In the genomic region with DNA sequence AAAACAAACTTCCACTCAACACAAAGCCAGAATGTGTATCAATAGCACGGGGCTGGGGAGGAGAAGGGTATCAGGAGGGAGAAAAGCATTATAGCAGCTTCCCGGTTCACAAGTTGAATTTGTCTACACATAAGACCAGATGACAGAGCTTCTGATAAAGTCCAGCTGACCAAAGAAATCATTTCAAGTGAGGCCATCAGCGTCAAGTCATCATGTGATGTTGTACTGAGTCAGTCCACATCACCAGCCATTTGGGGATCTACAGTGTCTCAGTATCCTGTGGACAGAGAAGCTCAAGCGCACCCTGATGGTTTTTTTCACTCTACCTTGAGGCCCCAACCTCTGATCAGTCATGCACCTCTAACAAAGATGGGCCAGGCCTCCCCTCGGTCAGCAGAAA, we compare ENCODE assay signal across 23 cellular contexts. TPM values are rescaled to one million over a fixed set of nuclear protein-coding genes. Genes with fewer than 3 reads are reported as not detected.
DNase-seq lines count a peak whose midpoint lies in the region; ATAC-seq and TF ChIP-seq lines count a peak whose summit lies in the region.
"Had no signal": no experiment of that assay in that cellular context is flagged by ENCODE, and none has a peak within 500 bp of the region (broad histone marks: within the 10 kb centered on the region; RNA-seq: fewer than 3 reads in every experiment).

No MANE protein-coding gene starts in this region.

- peak overlapping the region; percentile 53; the same call in 1 of the 2 replicates for H3K4me2 ChIP-seq in KMS-11
- H3K4me2 ChIP-seq in osteoblast (ENCODE audit: insufficient read depth, low read length): no peak overlapping the region

- H4K20me1 ChIP-seq in KMS-11 (ENCODE audit: insufficient read depth) (no peaks in the 10 kb centered on the region), osteoblast (ENCODE audit: insufficient read depth, low read length) (no peaks in the 10 kb centered on the region)

- no peaks in the 10 kb centered on the region for H3K9me3 ChIP-seq in osteoblast (ENCODE audit: low read depth, low read length)
- H3K9me3 ChIP-seq in T-helper 17 cell (ENCODE audit: control insufficient read depth, low read length, poor library complexity, severe bottlenecking): no peaks in the 10 kb centered on the region
- no peaks in the 10 kb centered on the region for H3K9me3 ChIP-seq in SJCRH30 (replicated peaks)
- H3K9me3 ChIP-seq: body of pancreas, MG63, mucosa of descending colon, vagina had no signal

- no peak overlapping the region for H3K27ac Mint-ChIP-seq in T-helper 17 cell
- H3K27ac Mint-ChIP-seq: activated naive CD8-positive, alpha-beta T cell treated with anti-CD3 and anti-CD28 coated beads, Interleukin-2, amount 10 ng/mL, durations not matched to agents 7 days and 5 days; B cell; GM23338 had no signal

- no peak overlapping the region for H2AFZ ChIP-seq in KMS-11 (ENCODE audit: low read depth)
- H2AFZ ChIP-seq in osteoblast (ENCODE audit: low read length): peak overlapping the region; percentile 35

- H3K36me3 ChIP-seq in KMS-11 (ENCODE audit: insufficient read depth): no peaks in the 10 kb centered on the region
- H3K36me3 ChIP-seq in osteoblast (ENCODE audit: insufficient read depth, low read length): no peaks in the 10 kb centered on the region
- no peaks in the 10 kb centered on the region for H3K36me3 ChIP-seq in SJCRH30
- H3K36me3 ChIP-seq: MG63, vagina had no signal

- peaks cover 26% of the 10 kb centered on the region for H3K4me1 ChIP-seq in KMS-11 (ENCODE audit: low read depth, poor library complexity, severe bottlenecking)
- peaks cover 12% of the 10 kb centered on the region for H3K4me1 ChIP-seq in osteoblast (ENCODE audit: insufficient read depth, low read length)
- no peaks in the 10 kb centered on the region for H3K4me1 ChIP-seq in SJCRH30
- H3K4me1 ChIP-seq: body of pancreas had no signal

- no peak for ATAC-seq in T-helper 17 cell
- ATAC-seq: body of pancreas, foreskin keratinocyte, left lobe of liver, mucosa of descending colon had no signal

- H3K4me1 Mint-ChIP-seq in T-helper 17 cell: peaks cover 4% of the 10 kb centered on the region

- H3K79me2 ChIP-seq in KMS-11 (ENCODE audit: insufficient read depth, low read depth): no peaks in the 10 kb centered on the region
- H3K79me2 ChIP-seq in osteoblast (ENCODE audit: insufficient read depth, low read length): no peaks in the 10 kb centered on the region

- H3K27ac ChIP-seq in KMS-11 (no peak overlapping the region; the same call in 1 of the 2 replicates), osteoblast (ENCODE audit: low read depth, low read length) (no peak overlapping the region), SJCRH30 (no peak overlapping the region)
- H3K27ac ChIP-seq: body of pancreas, foreskin keratinocyte, vagina had no signal

- H3K4me3 ChIP-seq in KMS-11 (IDR thresholded peaks at IDR 0.05; ENCODE audit: insufficient read depth, low read depth, low read length) (no peak overlapping the region), cardiac fibroblast (replicated peaks in 1 of 2; ENCODE audit: low read depth in 2 of 2, low read length in 2 of 2) (no peak overlapping the region), osteoblast (ENCODE audit: insufficient read depth, low read length) (no peak overlapping the region), SJCRH30 (no peak overlapping the region)
- H3K4me3 ChIP-seq: body of pancreas, GM23338, MG63, mucosa of descending colon, vagina had no signal

- H3K9ac ChIP-seq in KMS-11: no peak overlapping the region

- no peaks in the 10 kb centered on the region for H3K27me3 Mint-ChIP-seq in T-helper 17 cell
- H3K27me3 Mint-ChIP-seq: activated naive CD8-positive, alpha-beta T cell treated with anti-CD3 and anti-CD28 coated beads, Interleukin-2, amount 10 ng/mL, durations not matched to agents 7 days and 5 days; B cell had no signal

- H3K4me3 Mint-ChIP-seq in T-helper 17 cell: no peak overlapping the region
- H3K4me3 Mint-ChIP-seq: activated naive CD8-positive, alpha-beta T cell treated with anti-CD3 and anti-CD28 coated beads, Interleukin-2, amount 10 ng/mL, durations not matched to agents 7 days and 5 days; B cell; GM23338 had no signal

- no peaks in the 10 kb centered on the region for H3K27me3 ChIP-seq in KMS-11 (ENCODE audit: insufficient read depth, low read depth)
- no peaks in the 10 kb centered on the region for H3K27me3 ChIP-seq in osteoblast (ENCODE audit: insufficient read depth, low read length)
- H3K27me3 ChIP-seq in SJCRH30: no peaks in the 10 kb centered on the region
- H3K27me3 ChIP-seq: body of pancreas, foreskin keratinocyte, MG63, vagina had no signal

- TF ChIP-seq CTCF in KMS-11 (conservative IDR thresholded peaks at IDR 0.05; ENCODE audit: low read depth, low read length): no peak
- TF ChIP-seq CTCF in cardiac fibroblast (IDR thresholded peaks at IDR 0.05; ENCODE audit: low read depth, low read length): no peak
- TF ChIP-seq CTCF in osteoblast (IDR thresholded peaks at IDR 0.05; ENCODE audit: extremely low read depth, low read depth, low read length): no peak

- peaks cover 2% of the 10 kb centered on the region for H3K36me3 Mint-ChIP-seq in T-helper 17 cell (ENCODE audit: low read depth)
- H3K36me3 Mint-ChIP-seq: activated naive CD8-positive, alpha-beta T cell treated with anti-CD3 and anti-CD28 coated beads, Interleukin-2, amount 10 ng/mL, durations not matched to agents 7 days and 5 days had no signal

- DNase-seq in EH (ENCODE audit: low read depth): peak; percentile 23
- DNase-seq in cardiac fibroblast (ENCODE audit: low read depth in 2 of 2): peak; percentile 33 to 38
- DNase-seq in osteoblast (ENCODE audit: insufficient read length, low spot score, missing footprints): no peak
- DNase-seq in T-helper 17 cell: no peak
- no peak for DNase-seq in NCI-H1105 treated with DMSO at 0.1 percent for 48 hours (lab: John Stamatoyannopoulos, UW)
- no peak for DNase-seq in SJCRH30
- DNase-seq: activated CD4-positive, alpha-beta T cell treated with anti-CD3 and anti-CD28 coated beads, Interleukin-2, amount 50 U/mL, for 48 hours; activated CD4-positive, CD25-positive, alpha-beta regulatory T cell; activated naive CD8-positive, alpha-beta T cell treated with anti-CD3 and anti-CD28 coated beads, Interleukin-2, amount 10 ng/mL, durations not matched to agents 7 days and 5 days; body of pancreas; cortex of kidney; foreskin keratinocyte; MG63; mucosa of descending colon; NCI-H2171; NCI-H524 treated with DMSO at 0.1 percent for 48 hours; posterior cingulate gyrus; T-helper 9 cell had no signal

RNA-seq across cellular contexts. Expression of gene SETD4, which starts 33.0 kb away (rescaled TPM):
- total RNA-seq in osteoblast (15.9 and 18.6 TPM in 2 replicates), T-helper 17 cell (10 to 100 TPM; 16.5 to 19.1 TPM)
- total RNA-seq in SJCRH30 (2014; rRNA removed; shearing (Covaris generic)): 15.9 TPM in 2 replicates

RNA-seq across cellular contexts. Expression of gene CBR1, which starts 42.5 kb away (rescaled TPM):
- total RNA-seq in osteoblast (69.0 and 73.5 TPM in 2 replicates), T-helper 17 cell (1 to 10 TPM; 4.2 to 6.3 TPM)
- not detected in 2 replicates for total RNA-seq in SJCRH30 (2014; rRNA removed; shearing (Covaris generic))

Comparison
In these comparisons a context has a peak if more than half of its experiments do, and no peak if none do; other contexts are left out.
1. DNase-seq: peak in EH (single experiment) and cardiac fibroblast (2 of 2); none in osteoblast (single experiment), T-helper 17 cell (0 of 3), NCI-H1105 treated with DMSO at 0.1 percent for 48 hours (single experiment) and SJCRH30 (0 of 2).